1 cellular context compared by ENCODE assay signal in the genomic region with DNA sequence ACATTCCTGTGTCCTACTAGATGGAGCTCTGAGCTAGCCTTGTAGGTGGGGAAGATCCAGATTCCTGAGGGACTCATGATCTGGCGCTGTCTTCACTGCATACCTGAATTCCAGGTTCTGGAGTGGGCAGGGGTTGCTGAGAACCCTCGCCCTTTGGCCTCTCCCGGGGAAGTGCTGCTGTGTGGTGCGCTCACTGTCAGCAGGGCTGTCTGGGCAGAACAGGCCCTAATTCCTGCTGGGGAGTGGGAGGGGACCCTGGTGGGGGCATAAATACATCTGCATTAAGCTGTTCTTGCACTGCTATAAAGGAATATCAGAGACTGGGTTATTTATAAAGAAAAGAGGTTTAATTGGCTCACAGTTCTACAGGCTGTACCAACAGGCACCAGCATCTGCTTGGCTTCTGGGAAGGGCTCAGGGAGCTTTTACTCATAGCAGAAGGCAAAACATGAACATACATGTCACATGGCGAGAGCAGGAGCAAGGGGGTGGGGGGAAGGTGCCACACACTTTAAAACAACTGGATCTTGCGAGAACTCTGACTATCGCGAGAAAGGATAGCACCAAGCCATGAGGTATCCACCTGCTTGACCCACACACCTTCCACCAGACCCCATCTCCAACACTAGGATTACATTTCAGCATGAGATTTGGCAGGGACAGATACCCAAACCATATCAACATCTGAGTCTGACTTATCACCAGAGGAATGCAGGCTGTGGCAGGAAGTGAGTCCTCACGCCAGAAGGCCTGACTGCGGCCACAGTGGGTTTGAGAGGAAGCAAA.
TF ChIP-seq lines count a peak whose summit lies in the region.

No MANE protein-coding gene starts in this region.

TF ChIP-seq in liver, 16 proteins besides CTCF, POLR2A, EP300 and RAD21 (continued from another document):
- TF ChIP-seq, protein P1, sequence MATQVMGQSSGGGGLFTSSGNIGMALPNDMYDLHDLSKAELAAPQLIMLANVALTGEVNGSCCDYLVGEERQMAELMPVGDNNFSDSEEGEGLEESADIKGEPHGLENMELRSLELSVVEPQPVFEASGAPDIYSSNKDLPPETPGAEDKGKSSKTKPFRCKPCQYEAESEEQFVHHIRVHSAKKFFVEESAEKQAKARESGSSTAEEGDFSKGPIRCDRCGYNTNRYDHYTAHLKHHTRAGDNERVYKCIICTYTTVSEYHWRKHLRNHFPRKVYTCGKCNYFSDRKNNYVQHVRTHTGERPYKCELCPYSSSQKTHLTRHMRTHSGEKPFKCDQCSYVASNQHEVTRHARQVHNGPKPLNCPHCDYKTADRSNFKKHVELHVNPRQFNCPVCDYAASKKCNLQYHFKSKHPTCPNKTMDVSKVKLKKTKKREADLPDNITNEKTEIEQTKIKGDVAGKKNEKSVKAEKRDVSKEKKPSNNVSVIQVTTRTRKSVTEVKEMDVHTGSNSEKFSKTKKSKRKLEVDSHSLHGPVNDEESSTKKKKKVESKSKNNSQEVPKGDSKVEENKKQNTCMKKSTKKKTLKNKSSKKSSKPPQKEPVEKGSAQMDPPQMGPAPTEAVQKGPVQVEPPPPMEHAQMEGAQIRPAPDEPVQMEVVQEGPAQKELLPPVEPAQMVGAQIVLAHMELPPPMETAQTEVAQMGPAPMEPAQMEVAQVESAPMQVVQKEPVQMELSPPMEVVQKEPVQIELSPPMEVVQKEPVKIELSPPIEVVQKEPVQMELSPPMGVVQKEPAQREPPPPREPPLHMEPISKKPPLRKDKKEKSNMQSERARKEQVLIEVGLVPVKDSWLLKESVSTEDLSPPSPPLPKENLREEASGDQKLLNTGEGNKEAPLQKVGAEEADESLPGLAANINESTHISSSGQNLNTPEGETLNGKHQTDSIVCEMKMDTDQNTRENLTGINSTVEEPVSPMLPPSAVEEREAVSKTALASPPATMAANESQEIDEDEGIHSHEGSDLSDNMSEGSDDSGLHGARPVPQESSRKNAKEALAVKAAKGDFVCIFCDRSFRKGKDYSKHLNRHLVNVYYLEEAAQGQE (IDR thresholded peaks at IDR 0.05), result no peak
- no peak for TF ChIP-seq EGR1 (IDR thresholded peaks at IDR 0.05; ENCODE audit: low read depth in 2 of 2)
- no peak for TF ChIP-seq JUND (IDR thresholded peaks at IDR 0.05)
- TF ChIP-seq, protein P2, sequence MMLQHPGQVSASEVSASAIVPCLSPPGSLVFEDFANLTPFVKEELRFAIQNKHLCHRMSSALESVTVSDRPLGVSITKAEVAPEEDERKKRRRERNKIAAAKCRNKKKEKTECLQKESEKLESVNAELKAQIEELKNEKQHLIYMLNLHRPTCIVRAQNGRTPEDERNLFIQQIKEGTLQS (IDR thresholded peaks at IDR 0.05), result no peak
- TF ChIP-seq TAF1 (conservative IDR thresholded peaks at IDR 0.05), result no peak
- TF ChIP-seq SP1 (IDR thresholded peaks at IDR 0.05), result no peak
- no peak for TF ChIP-seq NR2F2 (IDR thresholded peaks at IDR 0.05)
